Comparison of ENCODE assay signal across 34 cellular contexts in the genomic region with DNA sequence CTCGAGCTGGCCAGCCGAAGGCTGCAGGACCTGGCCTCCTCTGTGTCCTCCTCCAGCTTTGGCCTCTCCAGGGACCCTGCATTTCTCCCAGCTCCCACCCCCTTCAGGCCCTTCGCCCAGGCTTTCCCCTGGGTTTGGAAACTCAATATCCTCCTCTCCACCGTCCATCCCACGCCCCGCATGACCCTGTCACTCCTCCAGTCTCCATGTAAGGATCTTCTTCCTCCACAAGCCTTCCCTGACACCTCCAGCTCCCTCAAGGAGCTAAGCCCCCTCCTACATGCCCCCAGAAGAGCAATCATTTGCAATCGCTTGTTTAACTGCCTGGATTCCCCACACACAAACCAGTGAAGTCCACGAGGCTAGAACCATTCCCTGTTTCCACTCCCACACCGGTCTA. TPM values are rescaled to one million over a fixed set of nuclear protein-coding genes. Genes with fewer than 3 reads are reported as not detected.
"Had no signal": no experiment of that assay in that cellular context is flagged by ENCODE, and none has a peak within 500 bp of the region (broad histone marks: within the 10 kb centered on the region; RNA-seq: fewer than 3 reads in every experiment).

No MANE protein-coding gene starts in this region.

- H3K27ac Mint-ChIP-seq: activated naive CD8-positive, alpha-beta T cell; natural killer cell; stimulated activated naive B cell treated with anti-CD40 and anti-IgM and Interleukin-4, amounts not matched to agents 10 μg/mL and 1 μg/mL and 100 μg/mL, for 72 hours; T-helper 1 cell treated with Interleukin-12 subunit alpha and Interleukin-12 subunit beta and Interleukin-4 antibody, amounts not matched to agents 30 μg/mL and 1 μg/mL, for 36 hours had no signal

- H3K27me3 Mint-ChIP-seq: activated naive CD8-positive, alpha-beta T cell had no signal

- H3K36me3 Mint-ChIP-seq: activated naive CD8-positive, alpha-beta T cell; natural killer cell; stimulated activated naive B cell treated with anti-CD40 and anti-IgM and Interleukin-4, amounts not matched to agents 10 μg/mL and 1 μg/mL and 100 μg/mL, for 72 hours had no signal

- H3K4me3 Mint-ChIP-seq: activated naive CD8-positive, alpha-beta T cell; natural killer cell; stimulated activated naive B cell treated with anti-CD40 and anti-IgM and Interleukin-4, amounts not matched to agents 10 μg/mL and 1 μg/mL and 100 μg/mL, for 72 hours; T-helper 1 cell treated with Interleukin-12 subunit alpha and Interleukin-12 subunit beta and Interleukin-4 antibody, amounts not matched to agents 30 μg/mL and 1 μg/mL, for 36 hours had no signal

- DNase-seq: activated CD4-positive, alpha-beta T cell treated with anti-CD3 and anti-CD28 coated beads for 48 hours; activated CD4-positive, alpha-beta T cell treated with anti-CD3 and anti-CD28 coated beads, Interleukin-2, amount 50 U/mL, for 48 hours; activated CD8-positive, alpha-beta memory T cell treated with anti-CD3 and anti-CD28 coated beads for 24 hours; activated effector memory CD4-positive, alpha-beta T cell treated with Interleukin-2 at 50 U/mL for 16 hours; activated naive CD4-positive, alpha-beta T cell treated with Interleukin-2 at 50 U/mL for 16 hours; anterior cingulate cortex; cortex of kidney; hippocampal formation; kidney glomerular epithelial cell; left lung; lower lobe of right lung; mesenchymal stem cell; natural killer cell; posterior cingulate gyrus; right lobe of liver; stimulated activated CD4-positive, alpha-beta T cell treated with anti-CD3 and anti-CD28 coated beads, Interleukin-12 subunit alpha, Interleukin-12 subunit beta, amount 100 ng/mL, for 4 hours; stimulated activated CD4-positive, alpha-beta T cell treated with anti-CD3 and anti-CD28 coated beads, Interleukin-4, amount 100 ng/mL, for 24 hours; stimulated activated naive B cell treated with anti-CD40 and anti-IgM and Interleukin-4, amounts not matched to agents 10 μg/mL and 1 μg/mL and 100 μg/mL, for 72 hours; SW 1271; T1000; testis; transverse colon; WERI-Rb-1 had no signal

- H3K4me1 ChIP-seq: gastroesophageal sphincter, left lung, lower lobe of right lung, right lobe of liver, testis, transverse colon had no signal

- H3K4me3 ChIP-seq: gastroesophageal sphincter, left lung, lower lobe of right lung, right lobe of liver, testis, transverse colon had no signal

- ATAC-seq: activated CD4-positive, CD25-positive, alpha-beta regulatory T cell treated with anti-CD3 and anti-CD28 coated beads, Interleukin-2, amount 50 U/mL, for 24 hours; gastroesophageal sphincter; left lung; lower lobe of right lung; natural killer cell; stimulated activated naive B cell treated with anti-CD40 and anti-IgM and Interleukin-4, amounts not matched to agents 10 μg/mL and 1 μg/mL and 100 μg/mL, for 72 hours had no signal

- H3K27ac ChIP-seq: gastroesophageal sphincter, left lung, lower lobe of right lung, right lobe of liver, testis, transverse colon, WERI-Rb-1 had no signal

- H3K36me3 ChIP-seq: gastroesophageal sphincter, left lung, lower lobe of right lung, right lobe of liver, transverse colon, WERI-Rb-1 had no signal

- H3K4me1 Mint-ChIP-seq: natural killer cell; stimulated activated naive B cell treated with anti-CD40 and anti-IgM and Interleukin-4, amounts not matched to agents 10 μg/mL and 1 μg/mL and 100 μg/mL, for 72 hours had no signal

- H3K9me3 ChIP-seq: gastroesophageal sphincter, left lung, lower lobe of right lung, right lobe of liver, testis, transverse colon had no signal

- H3K9me3 Mint-ChIP-seq: natural killer cell; stimulated activated naive B cell treated with anti-CD40 and anti-IgM and Interleukin-4, amounts not matched to agents 10 μg/mL and 1 μg/mL and 100 μg/mL, for 72 hours; T-helper 1 cell treated with Interleukin-12 subunit alpha and Interleukin-12 subunit beta and Interleukin-4 antibody, amounts not matched to agents 30 μg/mL and 1 μg/mL, for 36 hours had no signal

- H3K27me3 ChIP-seq: right lobe of liver, testis, transverse colon had no signal

RNA-seq across cellular contexts. Expression of a gene that starts 24.6 kb away (rescaled TPM):
- total RNA-seq: cerebellum, endothelial cell of umbilical vein, fibroblast of lung, fibroblast of villous mesenchyme, mononuclear cell, natural killer cell, osteoblast, right lobe of liver, skeletal muscle tissue, transverse colon had no signal

RNA-seq across cellular contexts. Expression of a gene that starts 24.8 kb away (rescaled TPM):
- total RNA-seq: fibroblast of lung, mononuclear cell, natural killer cell, right lobe of liver, skeletal muscle tissue, transverse colon had no signal
